Comparison of ENCODE assay signal across 27 cellular contexts in the genomic region with DNA sequence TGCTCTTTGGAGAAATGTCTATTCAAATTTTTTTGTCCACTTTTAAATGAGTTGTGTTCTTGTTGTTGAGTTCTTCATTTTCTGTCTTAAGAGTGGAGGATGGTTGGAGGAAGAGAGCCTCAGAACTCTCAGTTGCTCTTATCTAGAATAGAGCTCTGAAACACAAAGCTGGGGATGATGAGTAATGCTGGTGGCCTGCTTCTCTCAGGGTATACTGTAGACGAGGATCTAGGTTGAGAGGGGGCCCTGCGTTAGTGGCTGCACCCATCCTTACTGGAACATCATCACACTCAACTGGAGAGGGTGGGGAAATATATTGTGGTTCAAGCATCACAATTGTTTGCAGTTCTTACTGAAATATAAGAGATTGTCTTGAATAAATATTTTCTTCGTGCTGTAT. TPM values are rescaled to one million over a fixed set of nuclear protein-coding genes. Genes with fewer than 3 reads are reported as not detected.
"Had no signal": no experiment of that assay in that cellular context is flagged by ENCODE, and none has a peak within 500 bp of the region (broad histone marks: within the 10 kb centered on the region; RNA-seq: fewer than 3 reads in every experiment).

No MANE protein-coding gene starts in this region.

- H3K27ac ChIP-seq: coronary artery, dorsolateral prefrontal cortex, gastroesophageal sphincter, hepatocyte, neutrophil, ovary, prostate gland, sigmoid colon, stomach, thyroid gland had no signal

- ATAC-seq: activated naive CD8-positive, alpha-beta T cell treated with anti-CD3 and anti-CD28 coated beads, Interleukin-2, amount 50 U/mL, for 24 hours; gastroesophageal sphincter; stimulated activated naive B cell treated with anti-CD40 and anti-IgM and Interleukin-4, amounts not matched to agents 10 μg/mL and 1 μg/mL and 100 μg/mL, for 72 hours had no signal

- H3K4me3 ChIP-seq: coronary artery, gastroesophageal sphincter, hepatocyte, ovary, sigmoid colon, stomach, thyroid gland had no signal

- H3K36me3 ChIP-seq: gastroesophageal sphincter, neutrophil, ovary, prostate gland, sigmoid colon, stomach, thyroid gland had no signal

- H3K4me1 ChIP-seq: prostate gland had no signal

- H3K27me3 ChIP-seq: dorsolateral prefrontal cortex, ovary, thyroid gland had no signal

- DNase-seq: activated CD4-positive, alpha-beta T cell treated with anti-CD3 and anti-CD28 coated beads for 48 hours; activated CD4-positive, alpha-beta T cell treated with anti-CD3 and anti-CD28 coated beads, Interleukin-2, amount 50 U/mL, for 48 hours; activated CD8-positive, alpha-beta memory T cell treated with anti-CD3 and anti-CD28 coated beads, Interleukin-2, amount 50 U/mL, for 48 hours; activated gamma-delta T cell; activated naive CD8-positive, alpha-beta T cell treated with anti-CD3 and anti-CD28 coated beads, Interleukin-2, amount 50 U/mL, for 24 hours; activated T-cell treated with anti-CD3 and anti-CD28 coated beads, Interleukin-2, amount 50 U/mL, for 24 hours; dorsolateral prefrontal cortex; effector memory CD4-positive, alpha-beta T cell; erythroblast; ovary; retina; sigmoid colon; small intestine; stimulated activated CD4-positive, alpha-beta T cell treated with anti-CD3 and anti-CD28 coated beads, Interleukin-1b, Interleukin-23, amount 100 ng/mL, for 48 hours; stimulated activated naive B cell treated with anti-CD40 and anti-IgM and Interleukin-4, amounts not matched to agents 10 μg/mL and 1 μg/mL and 100 μg/mL, for 72 hours; stomach; T-helper 1 cell; thyroid gland had no signal

- H3K36me3 Mint-ChIP-seq: activated naive CD4-positive, alpha-beta T cell treated with anti-CD3 and anti-CD28 coated beads, Interleukin-2, amount 50 U/mL, for 24 hours; stimulated activated naive B cell treated with anti-CD40 and anti-IgM and Interleukin-4, amounts not matched to agents 10 μg/mL and 1 μg/mL and 100 μg/mL, for 72 hours had no signal

- H3K9me3 Mint-ChIP-seq: activated naive CD4-positive, alpha-beta T cell treated with anti-CD3 and anti-CD28 coated beads, Interleukin-2, amount 50 U/mL, for 24 hours; activated naive CD8-positive, alpha-beta T cell treated with anti-CD3 and anti-CD28 coated beads, Interleukin-2, amount 50 U/mL, for 24 hours; activated T-cell treated with anti-CD3 and anti-CD28 coated beads, Interleukin-2, amount 50 U/mL, for 24 hours; nephron; stimulated activated naive B cell treated with anti-CD40 and anti-IgM and Interleukin-4, amounts not matched to agents 10 μg/mL and 1 μg/mL and 100 μg/mL, for 72 hours; T-helper 2 cell treated with Interferon-gamma antibody and Interleukin-4, amounts not matched to agents 5 μg/mL and 100 μg/mL, for 36 hours had no signal

- H3K4me3 Mint-ChIP-seq: activated naive CD4-positive, alpha-beta T cell treated with anti-CD3 and anti-CD28 coated beads, Interleukin-2, amount 50 U/mL, for 24 hours; activated naive CD8-positive, alpha-beta T cell treated with anti-CD3 and anti-CD28 coated beads, Interleukin-2, amount 50 U/mL, for 24 hours; activated T-cell treated with anti-CD3 and anti-CD28 coated beads, Interleukin-2, amount 50 U/mL, for 24 hours; nephron; stimulated activated naive B cell treated with anti-CD40 and anti-IgM and Interleukin-4, amounts not matched to agents 10 μg/mL and 1 μg/mL and 100 μg/mL, for 72 hours; T-helper 2 cell treated with Interferon-gamma antibody and Interleukin-4, amounts not matched to agents 5 μg/mL and 100 μg/mL, for 36 hours had no signal

- H3K27ac Mint-ChIP-seq: activated naive CD4-positive, alpha-beta T cell treated with anti-CD3 and anti-CD28 coated beads, Interleukin-2, amount 50 U/mL, for 24 hours; activated naive CD8-positive, alpha-beta T cell treated with anti-CD3 and anti-CD28 coated beads, Interleukin-2, amount 50 U/mL, for 24 hours; activated T-cell treated with anti-CD3 and anti-CD28 coated beads, Interleukin-2, amount 50 U/mL, for 24 hours; nephron; stimulated activated naive B cell treated with anti-CD40 and anti-IgM and Interleukin-4, amounts not matched to agents 10 μg/mL and 1 μg/mL and 100 μg/mL, for 72 hours; T-helper 2 cell treated with Interferon-gamma antibody and Interleukin-4, amounts not matched to agents 5 μg/mL and 100 μg/mL, for 36 hours had no signal

- H3K9me3 ChIP-seq: gastroesophageal sphincter, neutrophil, ovary, prostate gland, sigmoid colon, stomach, thyroid gland had no signal

RNA-seq across cellular contexts. Expression of a gene that starts 1.8 kb away (rescaled TPM):
- total RNA-seq: kidney epithelial cell, sigmoid colon, thyroid gland had no signal
